Comparison of ENCODE assay signal across 1 cellular context in genomic region chr15:100602064-100602821, GRCh38.
A peak's percentile ranks its signal among the peaks of the same experiment; 100 is the strongest.
TF ChIP-seq lines count a peak whose summit lies in the region.

A gene with protein sequence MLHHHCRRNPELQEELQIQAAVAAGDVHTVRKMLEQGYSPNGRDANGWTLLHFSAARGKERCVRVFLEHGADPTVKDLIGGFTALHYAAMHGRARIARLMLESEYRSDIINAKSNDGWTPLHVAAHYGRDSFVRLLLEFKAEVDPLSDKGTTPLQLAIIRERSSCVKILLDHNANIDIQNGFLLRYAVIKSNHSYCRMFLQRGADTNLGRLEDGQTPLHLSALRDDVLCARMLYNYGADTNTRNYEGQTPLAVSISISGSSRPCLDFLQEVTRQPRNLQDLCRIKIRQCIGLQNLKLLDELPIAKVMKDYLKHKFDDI (plus strand): TSS chr15:100602589. CDS start chr15:100612217, 9,628 bp downstream.
Gene LINS1 (minus strand): TSS chr15:100602184. CDS start chr15:100580842, 21,342 bp downstream.

TF ChIP-seq in SK-N-SH, 30 proteins besides CTCF, POLR2A, EP300 and RAD21 (continued from another document):
- TF ChIP-seq NRF1 (IDR thresholded peaks at IDR 0.05; ENCODE audit: low read depth, low read length): peak; percentile 99
- TF ChIP-seq RXRA (IDR thresholded peaks at IDR 0.05; ENCODE audit: borderline replicate concordance, low read depth): 0 out of 2 replicates have a peak, but pooled peaks have one; percentile 4
TF ChIP-seq in SK-N-SH: peak in this region for 14.
